In genomic region chr11:134537941-134538340, GRCh38 we compare ENCODE assay signal across 11 cellular contexts.
"Had no signal": no experiment of that assay in that cellular context is flagged by ENCODE, and none has a peak within 500 bp of the region (broad histone marks: within the 10 kb centered on the region; RNA-seq: fewer than 3 reads in every experiment).

No MANE protein-coding gene starts in this region.

- H3K36me3 Mint-ChIP-seq: activated naive CD8-positive, alpha-beta T cell had no signal

- H3K4me1 ChIP-seq: foreskin keratinocyte, uterus had no signal

- H3K9me3 ChIP-seq: ovary, uterus had no signal

- H3K4me3 Mint-ChIP-seq: activated CD4-positive, alpha-beta T cell treated with anti-CD3 and anti-CD28 coated beads, Interleukin-2, amount 10 ng/mL, durations not matched to agents 7 days and 5 days; activated naive CD8-positive, alpha-beta T cell; activated T-helper 17 cell treated with anti-CD3 and anti-CD28 coated beads, Interleukin-2, amount 50 U/mL, for 72 hours; dendritic cell treated with granulocyte-macrophage colony-stimulating factor and Interleukin-4, amounts not matched to agents 40 ng/mL and 50 ng/mL, for 4 days; T-helper 2 cell treated with Interferon-gamma antibody and Interleukin-4, amounts not matched to agents 5 μg/mL and 100 μg/mL, for 36 hours had no signal

- H3K27ac ChIP-seq: brain microvascular endothelial cell, foreskin keratinocyte, ovary, uterus had no signal

- H3K4me1 Mint-ChIP-seq: activated CD4-positive, alpha-beta T cell treated with anti-CD3 and anti-CD28 coated beads, Interleukin-2, amount 10 ng/mL, durations not matched to agents 7 days and 5 days; activated T-helper 17 cell treated with anti-CD3 and anti-CD28 coated beads, Interleukin-2, amount 50 U/mL, for 72 hours had no signal

- H3K4me3 ChIP-seq: ovary, uterus had no signal

- ATAC-seq: activated T-helper 17 cell treated with anti-CD3 and anti-CD28 coated beads, Interleukin-2, amount 50 U/mL, for 72 hours; foreskin keratinocyte had no signal

- DNase-seq: activated CD4-positive, alpha-beta T cell treated with anti-CD3 and anti-CD28 coated beads, Interleukin-2, amount 10 ng/mL, durations not matched to agents 7 days and 5 days; brain microvascular endothelial cell; effector memory CD4-positive, alpha-beta T cell; foreskin keratinocyte; ovary; stimulated activated CD4-positive, alpha-beta T cell treated with anti-CD3 and anti-CD28 coated beads, Interleukin-1b, Interleukin-23, amount 100 ng/mL, for 48 hours had no signal

- H3K27me3 ChIP-seq: brain microvascular endothelial cell, foreskin keratinocyte, ovary, uterus had no signal

- H3K27ac Mint-ChIP-seq: activated CD4-positive, alpha-beta T cell treated with anti-CD3 and anti-CD28 coated beads, Interleukin-2, amount 10 ng/mL, durations not matched to agents 7 days and 5 days; activated naive CD8-positive, alpha-beta T cell; activated T-helper 17 cell treated with anti-CD3 and anti-CD28 coated beads, Interleukin-2, amount 50 U/mL, for 72 hours; dendritic cell treated with granulocyte-macrophage colony-stimulating factor and Interleukin-4, amounts not matched to agents 40 ng/mL and 50 ng/mL, for 4 days; T-helper 2 cell treated with Interferon-gamma antibody and Interleukin-4, amounts not matched to agents 5 μg/mL and 100 μg/mL, for 36 hours had no signal

- H3K9me3 Mint-ChIP-seq: activated CD4-positive, alpha-beta T cell treated with anti-CD3 and anti-CD28 coated beads, Interleukin-2, amount 10 ng/mL, durations not matched to agents 7 days and 5 days; activated T-helper 17 cell treated with anti-CD3 and anti-CD28 coated beads, Interleukin-2, amount 50 U/mL, for 72 hours; dendritic cell treated with granulocyte-macrophage colony-stimulating factor and Interleukin-4, amounts not matched to agents 40 ng/mL and 50 ng/mL, for 4 days; T-helper 2 cell treated with Interferon-gamma antibody and Interleukin-4, amounts not matched to agents 5 μg/mL and 100 μg/mL, for 36 hours had no signal

- H3K36me3 ChIP-seq: brain microvascular endothelial cell, ovary, uterus had no signal
